ENCODE assay signal across 14 cellular contexts in the genomic region with DNA sequence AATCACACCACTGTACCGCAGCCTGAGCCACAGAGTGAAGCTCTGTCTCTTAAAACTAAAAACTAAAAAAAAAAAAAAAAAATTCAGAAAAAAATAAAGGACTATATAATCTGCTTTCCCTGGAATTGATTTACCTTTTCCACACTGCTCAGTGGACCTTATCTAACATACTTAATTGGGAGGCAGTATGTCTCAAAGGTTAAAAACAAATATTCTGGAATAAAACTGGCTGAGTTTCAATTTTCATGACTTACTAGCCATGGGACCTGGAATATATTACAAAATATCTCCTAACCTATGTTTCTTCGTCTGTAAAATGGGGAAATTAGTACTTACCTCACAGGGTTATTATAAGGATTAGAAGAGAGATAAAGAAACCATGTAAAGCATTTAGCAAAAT. TPM values are rescaled to one million over a fixed set of nuclear protein-coding genes. Genes with fewer than 3 reads are reported as not detected.
DNase-seq lines count a peak whose midpoint lies in the region; ATAC-seq, FAIRE-seq and TF ChIP-seq lines count a peak whose summit lies in the region.
"Had no signal": no experiment of that assay in that cellular context is flagged by ENCODE, and none has a peak within 500 bp of the region (broad histone marks: within the 10 kb centered on the region; RNA-seq: fewer than 3 reads in every experiment).

No MANE protein-coding gene starts in this region.

- H3K27ac ChIP-seq in liver (ENCODE audit: low read depth in 1 of 2, low read length in 2 of 2) (no peak overlapping the region), HepG2 (ENCODE audit: extremely low read length, insufficient read depth, low read length) (no peak overlapping the region), SK-N-MC (0 out of 2 replicates have a peak overlapping the region, but pooled peaks have one; percentile 7), right lobe of liver (no peak overlapping the region)
- H3K27ac ChIP-seq: HL-60 had no signal

- H3K4me2 ChIP-seq in HepG2 (ENCODE audit: low read depth, low read length): no peak overlapping the region

- TF ChIP-seq CTCF in liver (IDR thresholded peaks at IDR 0.05; ENCODE audit: low read depth, low read length, missing input control) (no peak), HepG2 (CRISPR knock-in tag; IDR thresholded peaks at IDR 0.05) (no peak), right lobe of liver (IDR thresholded peaks at IDR 0.05) (no peak)

- 59% methylated on average over 2 of the region's 2 CpGs for WGBS in liver
- WGBS in HepG2 (ENCODE audit: low lambda C conversion rate): 94% methylated on average over 2 of the region's 2 CpGs
- 46% methylated on average over 2 of the region's 2 CpGs for WGBS in right lobe of liver (ENCODE audit: insufficient coverage, low coverage, low lambda C conversion rate, missing lambda C conversion rate)

- H3K4me1 ChIP-seq in liver (ENCODE audit: control insufficient read depth in 4 of 4, insufficient read depth in 4 of 4, low read length in 3 of 4) (peaks cover 5 to 15% (median 10%) of the 10 kb centered on the region in 4 donors), HepG2 (ENCODE audit: insufficient read depth, low read length) (peaks cover 22% of the 10 kb centered on the region; the same call in 1 of the 2 replicates), right lobe of liver (peaks cover 0 to 25% (median 2%) of the 10 kb centered on the region in 4 donors)

- H3K36me3 ChIP-seq in liver (ENCODE audit: control insufficient read depth in 4 of 4, insufficient read depth in 3 of 4, low read depth in 1 of 4, low read length in 3 of 4) (no peaks in the 10 kb centered on the region), HepG2 (replicated peaks in 1 of 2; ENCODE audit: control insufficient read depth in 1 of 2, insufficient read depth in 2 of 2, low read length in 2 of 2) (peaks cover 3 to 22% of the 10 kb centered on the region in 2 experiments; a peak in 3 of 5 replicates), SK-N-MC (ENCODE audit: insufficient read depth, low read length) (peaks cover 20% of the 10 kb centered on the region), right lobe of liver (no peaks in the 10 kb centered on the region)

- POLR2A ChIA-PET in HepG2 (lab: Yijun Ruan, JAX): interaction anchor here (1.3 kb wide), 1 partner anchor 53 kb away, joined by 4 read pairs; a partner anchor contains a TSS

- ATAC-seq in HepG2 (no peak; the same call in 2 of the 3 replicates), right lobe of liver (peak; percentile 67 to 93 (median 82))

- H3K9ac ChIP-seq in liver (ENCODE audit: low read depth in 1 of 2, low read length in 2 of 2) (no peak overlapping the region), HepG2 (ENCODE audit: insufficient read depth, low read depth, low read length) (no peak overlapping the region), SK-N-MC (ENCODE audit: insufficient read length) (no peak overlapping the region)

- TF ChIP-seq EP300 in HepG2 (IDR thresholded peaks at IDR 0.05; ENCODE audit: low read depth in 2 of 2, low read length in 2 of 2) (no peak), HepG2 (CRISPR knock-in tag; IDR thresholded peaks at IDR 0.05; ENCODE audit: borderline replicate concordance) (no peak)

- CTCF ChIA-PET in HepG2 (lab: Yijun Ruan, JAX; ENCODE audit: low intra/inter-chr PET ratio, low total read pairs): no interaction called here

- H3K79me2 ChIP-seq in HepG2 (ENCODE audit: insufficient read depth, low read length): peaks cover 96% of the 10 kb centered on the region

- H3K27me3 ChIP-seq in liver (ENCODE audit: control insufficient read depth in 4 of 4, insufficient read depth in 4 of 4, low read length in 3 of 4) (no peaks in the 10 kb centered on the region), HepG2 (ENCODE audit: control insufficient read depth in 1 of 2, insufficient read depth in 2 of 2, low read length in 2 of 2) (no peaks in the 10 kb centered on the region), right lobe of liver (no peaks in the 10 kb centered on the region)

- no TSS peak for BruUV-seq in HepG2 (replicated peaks; lab: Mats Ljungman, UMichigan)

- intact Hi-C loops in HepG2 (cut with micrococcal nuclease; ENCODE audit: unreplicated experiment): no loop called here
- intact Hi-C loops in right lobe of liver (cut with DNase I): no loop called here

- no peak for TF ChIP-seq RAD21 in liver (IDR thresholded peaks at IDR 0.05)
- no peak for TF ChIP-seq RAD21 in HepG2 (CRISPR knock-in tag; IDR thresholded peaks at IDR 0.05)

- H3K9me3 ChIP-seq in liver (ENCODE audit: control insufficient read depth in 4 of 4, low read length in 3 of 4) (peaks cover 0 to 1% (median 0%) of the 10 kb centered on the region in 4 donors), HepG2 (ENCODE audit: low read length) (no peaks in the 10 kb centered on the region), SK-N-MC (ENCODE audit: low read depth, low read length) (0 out of 2 replicates have a peak, but pooled peaks cover under 1% of the 10 kb centered on the region), right lobe of liver (no peaks in the 10 kb centered on the region)
- H3K9me3 ChIP-seq: Caco-2 had no signal

- peaks cover 25% of the 10 kb centered on the region for H4K20me1 ChIP-seq in HepG2 (ENCODE audit: insufficient read depth, low read length)

- no peak for FAIRE-seq in HepG2 (lab: Jason Lieb, UNC)
- FAIRE-seq: GM12892 had no signal

- TF ChIP-seq POLR2A in HepG2 (IDR thresholded peaks at IDR 0.05; ENCODE audit: insufficient read depth in 1 of 2, low read depth in 2 of 2, low read length in 2 of 2) (no peak), right lobe of liver (IDR thresholded peaks at IDR 0.05) (no peak)

- H2AFZ ChIP-seq in HepG2 (ENCODE audit: low read length): no peak overlapping the region

- in situ Hi-C loops in HepG2 (cut with HindIII; ENCODE audit: extremely low pct_ligation_motif_present, low pct_unique_long_range_greater_than_20kb): no loop called here

- H3K4me3 ChIP-seq in liver (ENCODE audit: low read depth in 1 of 3, low read length in 3 of 3): no peak overlapping the region
- no peak overlapping the region for H3K4me3 ChIP-seq in HepG2 (replicated peaks in 1 of 3; ENCODE audit: insufficient read depth in 1 of 3, low read depth in 2 of 3, low read length in 3 of 3)
- no peak overlapping the region for H3K4me3 ChIP-seq in SK-N-MC
- H3K4me3 ChIP-seq in right lobe of liver: no peak overlapping the region

- DNase-seq in HepG2 (ENCODE audit: low spot score) (no peak), SK-N-MC (ENCODE audit: low read depth, low spot score) (no peak), right lobe of liver (no peak), NCI-H1930 (lab: John Stamatoyannopoulos, UW) (no peak), NCI-H2107 treated with DMSO at 0.1 percent for 48 hours (lab: John Stamatoyannopoulos, UW; ENCODE audit: unreplicated experiment) (no peak), SHP77 treated with DMSO at 0.1 percent for 48 hours (lab: John Stamatoyannopoulos, UW) (no peak)
- DNase-seq: Caco-2; CD8-positive, alpha-beta memory T cell; DND-41; GDM1 had no signal

RNA-seq across cellular contexts. Expression of a gene that starts 11.8 kb away (rescaled TPM):
- total RNA-seq in liver (10 to 100 TPM; 26.4 to 64.2 TPM), HepG2 (2016; rRNA removed; fragmentation: Illumina TruSeq; extraction: Trizol) (96.3 and 160 TPM in 2 replicates), right lobe of liver (10 to 100 TPM; 31.9 to 50.3 (median 43.3) TPM)
- polyA plus RNA-seq in liver (10 to 100 TPM; 16.1 to 22.3 TPM), HepG2 (2011; rRNA removed) (59.0 and 72.1 TPM in 2 replicates)
- 20.2 and 23.9 TPM in 2 replicates for total RNA-seq in HepG2 (2016; cell fraction: cytosol; rRNA removed; fragmentation: Illumina TruSeq; extraction: Trizol; ENCODE audit: low read depth)
- 89.4 and 158 TPM in 2 replicates for total RNA-seq in HepG2 (2016; cell fraction: insoluble cytoplasmic fraction; rRNA removed; fragmentation: Illumina TruSeq; extraction: Trizol)
- total RNA-seq in HepG2 (2016; cell fraction: membrane; rRNA removed; fragmentation: Illumina TruSeq; extraction: Trizol): 91.7 and 92.2 TPM in 2 replicates
- total RNA-seq in HepG2 (2016; cell fraction: nucleus; rRNA removed; fragmentation: Illumina TruSeq; extraction: Trizol): 100 and 105 TPM in 2 replicates
- polyA plus RNA-seq in HepG2 (2011; cell fraction: cytosol; rRNA removed): 49.9 and 69.1 TPM in 2 replicates
- polyA plus RNA-seq in HepG2 (2011; cell fraction: nucleus; rRNA removed): 30.3 and 33.5 TPM in 2 replicates
- 70.3 and 73.4 TPM in 2 replicates for polyA plus RNA-seq in HepG2 (2012)
- 8.8 and 9.0 TPM in 2 replicates for polyA plus RNA-seq in HepG2 (2016; cell fraction: cytosol; fragmentation: Illumina TruSeq; extraction: Trizol; ENCODE audit: low read depth)
- polyA plus RNA-seq in HepG2 (2016; cell fraction: insoluble cytoplasmic fraction; fragmentation: Illumina TruSeq; extraction: Trizol; ENCODE audit: low read depth): 118 and 121 TPM in 2 replicates
- 34.3 and 37.5 TPM in 2 replicates for polyA plus RNA-seq in HepG2 (2016; cell fraction: membrane; fragmentation: Illumina TruSeq; extraction: Trizol; ENCODE audit: low read depth)
- polyA plus RNA-seq in HepG2 (2016; cell fraction: nucleus; fragmentation: Illumina TruSeq; extraction: Trizol; ENCODE audit: insufficient read depth, low read depth): 82.2 and 99.4 TPM in 2 replicates
- 34.6 and 53.5 TPM in 2 replicates for polyA minus RNA-seq in HepG2 (2011; rRNA and poly(A)+ RNA removed; ENCODE audit: low replicate concordance)
- 60.0 and 71.9 TPM in 2 replicates for polyA minus RNA-seq in HepG2 (2011; cell fraction: cytosol; rRNA and poly(A)+ RNA removed)
- 145 and 163 TPM in 2 replicates for polyA minus RNA-seq in HepG2 (2011; cell fraction: nucleus; rRNA and poly(A)+ RNA removed)
- polyA plus RNA-seq: CD14-positive monocyte had no signal

RNA-seq across cellular contexts. Expression of a gene that starts 52.1 kb away (rescaled TPM):
- total RNA-seq in liver (1 to 10 TPM; 1.1 to 2.2 TPM), HepG2 (2016; rRNA removed; fragmentation: Illumina TruSeq; extraction: Trizol) (1.9 and 3.9 TPM in 2 replicates), right lobe of liver (1 to 10 TPM in 3 of 6 experiments, under 1 TPM in 3; 0.37 to 1.5 (median 0.78) TPM)
- polyA plus RNA-seq in liver (under 1 TPM; 0.27 to 0.28 TPM), HepG2 (2011; rRNA removed) (0.97 and 1.3 TPM in 2 replicates)
- 0.61 and 0.71 TPM in 2 replicates for total RNA-seq in HepG2 (2016; cell fraction: cytosol; rRNA removed; fragmentation: Illumina TruSeq; extraction: Trizol; ENCODE audit: low read depth)
- total RNA-seq in HepG2 (2016; cell fraction: insoluble cytoplasmic fraction; rRNA removed; fragmentation: Illumina TruSeq; extraction: Trizol): 2.0 and 4.5 TPM in 2 replicates
- 0.90 and 1.3 TPM in 2 replicates for total RNA-seq in HepG2 (2016; cell fraction: membrane; rRNA removed; fragmentation: Illumina TruSeq; extraction: Trizol)
- total RNA-seq in HepG2 (2016; cell fraction: nucleus; rRNA removed; fragmentation: Illumina TruSeq; extraction: Trizol): 1.5 and 2.4 TPM in 2 replicates
- 0.52 and 1.1 TPM in 2 replicates for polyA plus RNA-seq in HepG2 (2011; cell fraction: cytosol; rRNA removed)
- 0.24 and 0.38 TPM in 2 replicates for polyA plus RNA-seq in HepG2 (2011; cell fraction: nucleus; rRNA removed)
- polyA plus RNA-seq in HepG2 (2012): 0.33 and 1.0 TPM in 2 replicates
- 0.24 and 0.43 TPM in 2 replicates for polyA plus RNA-seq in HepG2 (2016; cell fraction: cytosol; fragmentation: Illumina TruSeq; extraction: Trizol; ENCODE audit: low read depth)
- 1.8 and 2.0 TPM in 2 replicates for polyA plus RNA-seq in HepG2 (2016; cell fraction: insoluble cytoplasmic fraction; fragmentation: Illumina TruSeq; extraction: Trizol; ENCODE audit: low read depth)
- polyA plus RNA-seq in HepG2 (2016; cell fraction: membrane; fragmentation: Illumina TruSeq; extraction: Trizol; ENCODE audit: low read depth): 0.37 and 0.39 TPM in 2 replicates
- polyA plus RNA-seq in HepG2 (2016; cell fraction: nucleus; fragmentation: Illumina TruSeq; extraction: Trizol; ENCODE audit: insufficient read depth, low read depth): 1.00 and 1.4 TPM in 2 replicates
- polyA minus RNA-seq in HepG2 (2011; rRNA and poly(A)+ RNA removed; ENCODE audit: low replicate concordance): 1.9 and 2.5 TPM in 2 replicates
- polyA minus RNA-seq in HepG2 (2011; cell fraction: cytosol; rRNA and poly(A)+ RNA removed): 0.97 and 1.4 TPM in 2 replicates
- 0.87 and 1.7 TPM in 2 replicates for polyA minus RNA-seq in HepG2 (2011; cell fraction: nucleus; rRNA and poly(A)+ RNA removed)
